In the genomic region with DNA sequence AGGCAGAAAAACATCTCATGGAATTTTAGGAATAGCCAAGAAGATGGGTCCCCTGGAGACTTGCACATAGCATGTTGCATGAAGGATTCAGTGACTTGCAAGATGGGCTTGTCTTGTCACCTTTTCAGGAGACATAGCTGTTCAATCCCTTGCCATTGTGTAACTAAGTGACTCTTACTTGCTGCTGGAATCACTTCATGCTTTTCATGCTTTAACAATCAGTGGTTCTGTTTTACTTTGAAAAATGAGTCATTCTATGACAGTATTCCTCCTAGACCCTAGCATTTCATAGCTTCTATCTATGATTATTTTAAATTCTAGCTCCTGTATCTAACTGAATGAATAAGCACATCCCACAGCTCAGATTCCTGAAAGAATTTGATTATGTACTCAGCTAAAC, we compare ENCODE assay signal across 12 cellular contexts. TPM values are rescaled to one million over a fixed set of nuclear protein-coding genes. Genes with fewer than 3 reads are reported as not detected.
DNase-seq lines count a peak whose midpoint lies in the region; ATAC-seq and TF ChIP-seq lines count a peak whose summit lies in the region.
"Had no signal": no experiment of that assay in that cellular context is flagged by ENCODE, and none has a peak within 500 bp of the region (broad histone marks: within the 10 kb centered on the region; RNA-seq: fewer than 3 reads in every experiment).

No MANE protein-coding gene starts in this region.

- H3K27me3 ChIP-seq in naive thymus-derived CD4-positive, alpha-beta T cell (ENCODE audit: control insufficient read depth in 2 of 2, insufficient read depth in 2 of 2, low read length in 2 of 2): no peaks in the 10 kb centered on the region
- H3K27me3 ChIP-seq: neutrophil had no signal

- no peak overlapping the region for H3K27ac Mint-ChIP-seq in naive thymus-derived CD4-positive, alpha-beta T cell
- H3K27ac Mint-ChIP-seq in activated CD8-positive, alpha-beta memory T cell treated with anti-CD3 and anti-CD28 coated beads, Interleukin-2, amount 10 ng/mL, durations not matched to agents 7 days and 5 days: no peak overlapping the region

- no peak overlapping the region for H3K4me3 ChIP-seq in cardiac fibroblast (replicated peaks in 1 of 2; ENCODE audit: low read depth in 2 of 2, low read length in 2 of 2)
- H3K4me3 ChIP-seq in naive thymus-derived CD4-positive, alpha-beta T cell (ENCODE audit: low read length): no peak overlapping the region

- no peaks in the 10 kb centered on the region for H3K9me3 ChIP-seq in naive thymus-derived CD4-positive, alpha-beta T cell (ENCODE audit: control insufficient read depth in 2 of 3, low read length in 3 of 3)
- H3K9me3 ChIP-seq: neutrophil had no signal

- H3K4me1 ChIP-seq in naive thymus-derived CD4-positive, alpha-beta T cell (ENCODE audit: control insufficient read depth in 2 of 2, insufficient read depth in 2 of 2, low read length in 2 of 2): no peaks in the 10 kb centered on the region

- no peak overlapping the region for H3K27ac ChIP-seq in naive thymus-derived CD4-positive, alpha-beta T cell (ENCODE audit: low read depth, low read length)
- H3K27ac ChIP-seq: neutrophil had no signal

- ATAC-seq in HG03342 (IDR thresholded peaks at IDR 0.05; ENCODE audit: unreplicated experiment) (peak; percentile 19), HG03439 (IDR thresholded peaks at IDR 0.05; ENCODE audit: unreplicated experiment) (no peak), GM18873 (IDR thresholded peaks at IDR 0.05; ENCODE audit: low FRiP score, unreplicated experiment) (no peak)
- ATAC-seq in naive thymus-derived CD4-positive, alpha-beta T cell: peak; percentile 64
- no peak for ATAC-seq in activated CD8-positive, alpha-beta memory T cell treated with anti-CD3 and anti-CD28 coated beads, Interleukin-2, amount 10 ng/mL, durations not matched to agents 7 days and 5 days

- peaks cover 0 to 4% (median 0%) of the 10 kb centered on the region in 5 donors for H3K27me3 Mint-ChIP-seq in naive thymus-derived CD4-positive, alpha-beta T cell
- no peaks in the 10 kb centered on the region for H3K27me3 Mint-ChIP-seq in activated CD8-positive, alpha-beta memory T cell treated with anti-CD3 and anti-CD28 coated beads, Interleukin-2, amount 10 ng/mL, durations not matched to agents 7 days and 5 days

- peaks cover 0 to 4% (median 0%) of the 10 kb centered on the region in 5 donors for H3K36me3 Mint-ChIP-seq in naive thymus-derived CD4-positive, alpha-beta T cell
- H3K36me3 Mint-ChIP-seq in activated CD8-positive, alpha-beta memory T cell treated with anti-CD3 and anti-CD28 coated beads, Interleukin-2, amount 10 ng/mL, durations not matched to agents 7 days and 5 days: no peaks in the 10 kb centered on the region

- TF ChIP-seq CTCF in cardiac fibroblast (IDR thresholded peaks at IDR 0.05; ENCODE audit: low read depth, low read length): no peak

- no peaks in the 10 kb centered on the region for H3K36me3 ChIP-seq in naive thymus-derived CD4-positive, alpha-beta T cell (ENCODE audit: control insufficient read depth in 2 of 3, insufficient read depth in 3 of 3, low read length in 3 of 3)
- H3K36me3 ChIP-seq: neutrophil had no signal

- CTCF ChIA-PET in naive thymus-derived CD4-positive, alpha-beta T cell (lab: Charles Lee): no interaction called here
- CTCF ChIA-PET in activated CD8-positive, alpha-beta memory T cell treated with anti-CD3 and anti-CD28 coated beads, Interleukin-2, amount 10 ng/mL, durations not matched to agents 7 days and 5 days (lab: Charles Lee): no interaction called here

- intact Hi-C loops in naive thymus-derived CD4-positive, alpha-beta T cell (cut with micrococcal nuclease): no loop called here

- peaks cover 0 to 9% (median 5%) of the 10 kb centered on the region in 11 donors for H3K9me3 Mint-ChIP-seq in naive thymus-derived CD4-positive, alpha-beta T cell
- H3K9me3 Mint-ChIP-seq in activated CD8-positive, alpha-beta memory T cell treated with anti-CD3 and anti-CD28 coated beads, Interleukin-2, amount 10 ng/mL, durations not matched to agents 7 days and 5 days (ENCODE audit: low read depth): peaks cover 3% of the 10 kb centered on the region

- no peak overlapping the region for H3K4me3 Mint-ChIP-seq in naive thymus-derived CD4-positive, alpha-beta T cell
- no peak overlapping the region for H3K4me3 Mint-ChIP-seq in activated CD8-positive, alpha-beta memory T cell treated with anti-CD3 and anti-CD28 coated beads, Interleukin-2, amount 10 ng/mL, durations not matched to agents 7 days and 5 days

- POLR2A ChIA-PET in naive thymus-derived CD4-positive, alpha-beta T cell (lab: Charles Lee): no interaction called here

- DNase-seq in Daoy (ENCODE audit: low read depth): peak; percentile 11
- peak; percentile 47 to 82 for DNase-seq in cardiac fibroblast (ENCODE audit: low read depth in 2 of 2)
- no peak for DNase-seq in naive thymus-derived CD4-positive, alpha-beta T cell
- DNase-seq in activated CD8-positive, alpha-beta memory T cell treated with anti-CD3 and anti-CD28 coated beads, Interleukin-2, amount 10 ng/mL, durations not matched to agents 7 days and 5 days: no peak
- no peak for DNase-seq in NCI-H1436 treated with DMSO at 0.1 percent for 48 hours (lab: John Stamatoyannopoulos, UW)
- DNase-seq: activated CD8-positive, alpha-beta memory T cell treated with anti-CD3 and anti-CD28 coated beads, Interleukin-2, amount 50 U/mL, for 4 hours; anterior cingulate cortex; T1000 had no signal

- peaks cover 0 to 3% (median 0%) of the 10 kb centered on the region in 7 donors for H3K4me1 Mint-ChIP-seq in naive thymus-derived CD4-positive, alpha-beta T cell
- H3K4me1 Mint-ChIP-seq in activated CD8-positive, alpha-beta memory T cell treated with anti-CD3 and anti-CD28 coated beads, Interleukin-2, amount 10 ng/mL, durations not matched to agents 7 days and 5 days: no peaks in the 10 kb centered on the region

RNA-seq across cellular contexts. Expression of a gene that starts 2.8 kb away (rescaled TPM):
- 11.7 and 16.9 TPM in 2 replicates for total RNA-seq in Daoy (2014; rRNA removed; shearing (Covaris generic))
- total RNA-seq in naive thymus-derived CD4-positive, alpha-beta T cell: 10 to 100 TPM in 1 of 5 experiments, 1 to 10 TPM in 2, under 1 TPM in 1, not detected in 1; 0.94 to 23.4 (median 2.1) TPM
- polyA plus RNA-seq in naive thymus-derived CD4-positive, alpha-beta T cell: under 1 TPM in 1 of 2 donors, not detected in 1; 0.13 TPM
- total RNA-seq in activated CD8-positive, alpha-beta memory T cell treated with anti-CD3 and anti-CD28 coated beads, Interleukin-2, amount 10 ng/mL, durations not matched to agents 7 days and 5 days: not detected

Comparison
In these comparisons a context has a peak if more than half of its experiments do, and no peak if none do; other contexts are left out.
1. DNase-seq: peak in Daoy (single experiment) and cardiac fibroblast (2 of 2); none in naive thymus-derived CD4-positive, alpha-beta T cell (0 of 9), activated CD8-positive, alpha-beta memory T cell treated with anti-CD3 and anti-CD28 coated beads, Interleukin-2, amount 10 ng/mL, durations not matched to agents 7 days and 5 days (single experiment) and NCI-H1436 treated with DMSO at 0.1 percent for 48 hours (single experiment).
2. ATAC-seq: peak in HG03342 (single experiment) and naive thymus-derived CD4-positive, alpha-beta T cell (single experiment); none in activated CD8-positive, alpha-beta memory T cell treated with anti-CD3 and anti-CD28 coated beads, Interleukin-2, amount 10 ng/mL, durations not matched to agents 7 days and 5 days (single experiment), HG03439 (single experiment) and GM18873 (single experiment).